In genomic region chr5:176998828-176999227, GRCh38 we compare ENCODE assay signal across 2 cellular contexts.
TF ChIP-seq lines count a peak whose summit lies in the region.

No MANE protein-coding gene starts in this region.

TF ChIP-seq in WTC11, 78 proteins besides CTCF, POLR2A, EP300 and RAD21 (continued from another document):
- peak; percentile 65; the same call in 1 of the 2 replicates for TF ChIP-seq ZNF121 (CRISPR knock-in tag; IDR thresholded peaks at IDR 0.05)
- TF ChIP-seq ZNF512 (CRISPR knock-in tag; IDR thresholded peaks at IDR 0.05; ENCODE audit: borderline replicate concordance), result no peak
- no peak for TF ChIP-seq ERG (CRISPR knock-in tag; IDR thresholded peaks at IDR 0.05)
- no peak for TF ChIP-seq NR2C2 (CRISPR knock-in tag; IDR thresholded peaks at IDR 0.05)
- TF ChIP-seq, protein P1, sequence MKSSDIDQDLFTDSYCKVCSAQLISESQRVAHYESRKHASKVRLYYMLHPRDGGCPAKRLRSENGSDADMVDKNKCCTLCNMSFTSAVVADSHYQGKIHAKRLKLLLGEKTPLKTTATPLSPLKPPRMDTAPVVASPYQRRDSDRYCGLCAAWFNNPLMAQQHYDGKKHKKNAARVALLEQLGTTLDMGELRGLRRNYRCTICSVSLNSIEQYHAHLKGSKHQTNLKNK (CRISPR knock-in tag; IDR thresholded peaks at IDR 0.05), result no peak

TF ChIP-seq in HepG2, 621 proteins besides CTCF, POLR2A, EP300 and RAD21:
- no peak for TF ChIP-seq MTF2 (CRISPR knock-in tag; IDR thresholded peaks at IDR 0.05; ENCODE audit: borderline replicate concordance)
- peak; percentile 43; the same call in 1 of the 2 replicates for TF ChIP-seq ZNF121 (CRISPR knock-in tag; IDR thresholded peaks at IDR 0.05)
